Comparison of ENCODE assay signal across 9 cellular contexts in the genomic region with DNA sequence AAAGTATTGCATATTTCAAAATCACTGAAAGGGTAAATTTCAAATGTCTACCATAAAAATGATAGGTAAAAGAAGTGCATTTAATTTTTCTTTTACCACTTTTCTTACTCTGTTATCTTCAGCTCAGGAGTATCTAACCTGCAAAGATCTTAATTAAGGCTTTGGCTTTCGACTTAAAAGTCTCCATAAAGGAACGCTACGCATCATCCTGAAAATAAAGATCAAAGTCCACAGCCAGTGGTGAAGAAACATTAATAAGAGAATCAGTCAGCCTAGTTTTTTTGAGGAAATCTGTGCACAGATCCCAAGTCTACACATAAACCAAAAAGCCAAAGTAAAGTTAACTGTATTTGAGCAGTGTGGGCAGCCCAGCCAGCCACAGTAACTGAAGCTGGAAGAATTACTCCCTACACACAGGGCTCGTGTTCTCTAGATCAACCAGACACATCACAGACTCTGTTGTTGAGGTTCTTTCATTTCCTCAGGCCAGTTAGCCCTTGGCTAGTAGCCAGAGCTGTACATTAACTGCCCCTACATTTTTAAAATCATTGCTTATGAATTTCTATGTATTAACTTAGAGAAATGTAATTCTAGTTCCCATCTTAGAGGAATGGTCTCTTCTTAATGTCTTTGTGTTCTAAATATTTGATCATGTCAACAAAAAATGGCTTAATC. TPM values are rescaled to one million over a fixed set of nuclear protein-coding genes. Genes with fewer than 3 reads are reported as not detected.
DNase-seq lines count a peak whose midpoint lies in the region; ATAC-seq and TF ChIP-seq lines count a peak whose summit lies in the region.
"Had no signal": no experiment of that assay in that cellular context is flagged by ENCODE, and none has a peak within 500 bp of the region (broad histone marks: within the 10 kb centered on the region; RNA-seq: fewer than 3 reads in every experiment).

No MANE protein-coding gene starts in this region.

- H3K27ac ChIP-seq in left ventricle myocardium inferior (replicated peaks) (peak overlapping the region; percentile 97), lower lobe of right lung (no peak overlapping the region)

- H3K36me3 Mint-ChIP-seq in activated CD4-positive, alpha-beta memory T cell treated with anti-CD3 and anti-CD28 coated beads for 36 hours = no peaks in the 10 kb centered on the region

- ATAC-seq in lower lobe of right lung (no peak), GM21529 (IDR thresholded peaks at IDR 0.05; ENCODE audit: unreplicated experiment) (no peak), GM18867 (IDR thresholded peaks at IDR 0.05; ENCODE audit: unreplicated experiment) (no peak)

- CTCF ChIA-PET in activated CD4-positive, alpha-beta memory T cell treated with anti-CD3 and anti-CD28 coated beads for 36 hours (lab: Charles Lee) = interaction anchor here (0.6 to 8.5 kb wide), 13 partner anchors 11 to 109 kb away, joined by 3 to 168 read pairs (median 4); a partner anchor contains a TSS

- POLR2A ChIA-PET in activated CD4-positive, alpha-beta memory T cell treated with anti-CD3 and anti-CD28 coated beads for 36 hours (lab: Charles Lee) = no interaction called here

- no peak for TF ChIP-seq CTCF in left ventricle myocardium inferior (IDR thresholded peaks at IDR 0.05; ENCODE audit: borderline replicate concordance)
- no peak for TF ChIP-seq CTCF in lower lobe of right lung (IDR thresholded peaks at IDR 0.05)

- intact Hi-C loops in left ventricle myocardium inferior (cut with micrococcal nuclease) = no loop called here
- intact Hi-C loops in cardiac septum (cut with DNase I) = loop anchor here (5.0 kb wide), 1 partner anchor 72 kb away; no protein-coding TSS in a partner anchor
- intact Hi-C loops in activated CD4-positive, alpha-beta memory T cell treated with anti-CD3 and anti-CD28 coated beads for 36 hours (cut with micrococcal nuclease) = no loop called here
- intact Hi-C loops in lower lobe of right lung (cut with DNase I) = no loop called here

- H3K9me3 ChIP-seq in left ventricle myocardium inferior (replicated peaks) (peaks cover 3% of the 10 kb centered on the region), lower lobe of right lung (no peaks in the 10 kb centered on the region)

- peak overlapping the region; percentile 71 for H3K4me3 Mint-ChIP-seq in activated CD4-positive, alpha-beta memory T cell treated with anti-CD3 and anti-CD28 coated beads for 36 hours

- H3K9me3 Mint-ChIP-seq in activated CD4-positive, alpha-beta memory T cell treated with anti-CD3 and anti-CD28 coated beads for 36 hours = no peaks in the 10 kb centered on the region
- H3K9me3 Mint-ChIP-seq: IgD-negative memory B cell had no signal

- no peaks in the 10 kb centered on the region for H3K36me3 ChIP-seq in left ventricle myocardium inferior
- H3K36me3 ChIP-seq in lower lobe of right lung = no peaks in the 10 kb centered on the region

- H3K27me3 ChIP-seq in left ventricle myocardium inferior (ENCODE audit: low read depth) = no peaks in the 10 kb centered on the region
- peaks cover under 1% of the 10 kb centered on the region for H3K27me3 ChIP-seq in lower lobe of right lung (ENCODE audit: low read depth)

- H3K27me3 Mint-ChIP-seq in activated CD4-positive, alpha-beta memory T cell treated with anti-CD3 and anti-CD28 coated beads for 36 hours = peaks cover 1% of the 10 kb centered on the region
- H3K27me3 Mint-ChIP-seq: IgD-negative memory B cell had no signal

- H3K27ac Mint-ChIP-seq in activated CD4-positive, alpha-beta memory T cell treated with anti-CD3 and anti-CD28 coated beads for 36 hours = no peak overlapping the region
- H3K27ac Mint-ChIP-seq: IgD-negative memory B cell had no signal

- DNase-seq in left ventricle myocardium inferior (no peak), cardiac septum (ENCODE audit: low spot score) (no peak), lower lobe of right lung (no peak), GF-D8 (lab: John Stamatoyannopoulos, UW) (no peak), H4 (ENCODE audit: low spot score) (no peak)
- no peak for DNase-seq in activated CD4-positive, alpha-beta memory T cell treated with anti-CD3 and anti-CD28 coated beads for 36 hours

- H3K4me1 ChIP-seq in left ventricle myocardium inferior (peaks cover 61% of the 10 kb centered on the region), lower lobe of right lung (peaks cover 4% of the 10 kb centered on the region)

- H3K4me1 Mint-ChIP-seq in activated CD4-positive, alpha-beta memory T cell treated with anti-CD3 and anti-CD28 coated beads for 36 hours (ENCODE audit: low read depth) = peaks cover 11% of the 10 kb centered on the region

- H3K4me3 ChIP-seq in left ventricle myocardium inferior (peak overlapping the region; percentile 61), lower lobe of right lung (peak overlapping the region; percentile 41)

RNA-seq across cellular contexts. Expression of a gene that starts 6.9 kb away (rescaled TPM):
- total RNA-seq in left ventricle myocardium inferior (114 TPM), cardiac septum (70.6 TPM), lower lobe of right lung (1.2 TPM)
- total RNA-seq in activated CD4-positive, alpha-beta memory T cell treated with anti-CD3 and anti-CD28 coated beads for 36 hours = not detected
- total RNA-seq in H4 (2014; rRNA removed; shearing (Covaris generic)) = 0.04 TPM in 1 of 2 replicates, not detected in the other

RNA-seq across cellular contexts. Expression of a gene that starts 53.2 kb away (rescaled TPM):
- total RNA-seq in left ventricle myocardium inferior (not detected), cardiac septum (not detected), lower lobe of right lung (not detected)
- total RNA-seq in activated CD4-positive, alpha-beta memory T cell treated with anti-CD3 and anti-CD28 coated beads for 36 hours = not detected
- total RNA-seq in H4 (2014; rRNA removed; shearing (Covaris generic)) = not detected in 2 replicates

Comparison
In these comparisons a context has a peak if more than half of its experiments do, and no peak if none do; other contexts are left out.
1. RNA of a gene that starts 6.9 kb away (total RNA-seq): 114 TPM in left ventricle myocardium inferior (single experiment) and 70.6 TPM in cardiac septum (single experiment); 1.2 TPM in lower lobe of right lung (single experiment), not detected in activated CD4-positive, alpha-beta memory T cell treated with anti-CD3 and anti-CD28 coated beads for 36 hours and 0.04 TPM in H4; every median in the first group is over 10 times any median in the second.